28 cellular contexts compared by ENCODE assay signal in the genomic region with DNA sequence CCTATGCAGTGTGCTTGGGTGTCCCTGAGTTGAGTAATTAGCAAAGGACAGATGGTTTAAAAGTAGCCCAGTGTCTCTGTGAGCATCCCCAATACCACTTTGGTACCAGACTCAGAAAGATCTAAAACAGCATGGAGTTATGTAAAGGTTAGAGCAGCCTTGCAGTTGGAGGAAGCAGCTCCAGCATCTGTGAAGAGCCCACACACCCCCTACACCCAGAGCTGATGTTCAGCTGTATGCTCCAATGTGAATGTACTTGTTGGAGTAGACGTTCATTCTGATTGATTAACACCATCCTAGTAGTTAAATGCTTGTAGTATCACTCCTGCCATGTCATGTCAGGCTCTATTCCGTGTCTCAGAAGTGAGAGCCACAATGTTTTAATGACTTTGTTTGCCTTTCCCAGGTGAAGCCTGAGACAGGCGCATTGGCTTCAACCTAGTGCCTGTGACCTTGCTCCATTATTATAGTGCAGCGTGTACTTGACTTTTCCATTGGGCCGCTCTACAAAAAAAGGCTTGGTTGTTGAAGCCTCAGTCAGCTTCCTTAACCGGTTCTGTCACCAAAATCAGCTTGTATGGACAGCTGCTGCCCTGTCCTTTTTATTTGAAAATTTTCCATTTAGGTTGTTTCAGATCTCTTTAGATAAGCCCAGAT.
DNase-seq lines count a peak whose midpoint lies in the region; FAIRE-seq and TF ChIP-seq lines count a peak whose summit lies in the region.
"Had no signal": no experiment of that assay in that cellular context is flagged by ENCODE, and none has a peak within 500 bp of the region (broad histone marks: within the 10 kb centered on the region; RNA-seq: fewer than 3 reads in every experiment).

No MANE protein-coding gene starts in this region.

- no peak overlapping the region for H3K4me2 ChIP-seq in H1 (ENCODE audit: insufficient read depth in 1 of 2, low read depth in 2 of 2, low read length in 2 of 2)
- H3K4me2 ChIP-seq: KMS-11, SK-N-SH had no signal

- TF ChIP-seq POLR2A in H1 (IDR thresholded peaks at IDR 0.05; ENCODE audit: control extremely low read depth in 1 of 2, low read depth in 2 of 2, low read length in 2 of 2) (no peak), testis (IDR thresholded peaks at IDR 0.05) (no peak)

- peaks cover 13% of the 10 kb centered on the region for H3K4me1 Mint-ChIP-seq in endodermal cell

- POLR2A ChIA-PET in H1 (lab: Charles Lee; ENCODE audit: partially characterized antibody) = no interaction called here

- H3K79me1 ChIP-seq in H1 (ENCODE audit: low read depth, low read length) = no peaks in the 10 kb centered on the region

- H2BK20ac ChIP-seq in H1 (ENCODE audit: low read length) = 0 out of 2 replicates have a peak overlapping the region, but pooled peaks have one; percentile 27

- no peak overlapping the region; the same call in 1 of the 2 replicates for H4K8ac ChIP-seq in H1 (ENCODE audit: extremely low read depth, insufficient read depth, low read length)

- no peak overlapping the region; the same call in 1 of the 2 replicates for H2AK5ac ChIP-seq in H1 (ENCODE audit: low read depth, low read length)

- no peak overlapping the region for H2AFZ ChIP-seq in H1 (ENCODE audit: low read length)

- no peak for TF ChIP-seq EP300 in H1 (IDR thresholded peaks at IDR 0.05; ENCODE audit: borderline replicate concordance in 1 of 2, low read depth in 2 of 2, low read length in 2 of 2)

- FAIRE-seq in H1 (lab: Jason Lieb, UNC) = peak; percentile 50
- FAIRE-seq: GM12878 had no signal

- H3K27me3 Mint-ChIP-seq in endodermal cell (ENCODE audit: insufficient read depth) = no peaks in the 10 kb centered on the region
- H3K27me3 Mint-ChIP-seq: CD4-positive, alpha-beta T cell; IgD-negative memory B cell had no signal

- no peak overlapping the region for H3K4me3 ChIP-seq in H1 (ENCODE audit: extremely low read depth in 1 of 4, insufficient read depth in 2 of 4, low read depth in 3 of 4, low read length in 4 of 4)
- H3K4me3 ChIP-seq in testis = no peak overlapping the region
- H3K4me3 ChIP-seq in endodermal cell (ENCODE audit: low read length) = no peak overlapping the region
- H3K4me3 ChIP-seq: GM12878 had no signal

- H3K18ac ChIP-seq in H1 (ENCODE audit: extremely low read depth, low read length) = no peak overlapping the region

- H3K9ac ChIP-seq in H1 (replicated peaks in 1 of 4; ENCODE audit: extremely low read depth in 1 of 4, low read depth in 3 of 4, low read length in 3 of 4) (no peak overlapping the region), endodermal cell (ENCODE audit: extremely low read depth, low read length, poor library complexity, severe bottlenecking) (no peak overlapping the region)
- H3K9ac ChIP-seq: KMS-11, SK-N-SH had no signal

- H3K14ac ChIP-seq in H1 (ENCODE audit: insufficient read length) = no peak overlapping the region

- H3K4me1 ChIP-seq in H1 (replicated peaks in 1 of 4; ENCODE audit: control insufficient read depth in 3 of 4, insufficient read depth in 4 of 4, low read length in 3 of 4) = peaks cover 0 to 10% (median under 1%) of the 10 kb centered on the region in 4 experiments; a peak in 5 of 7 replicates
- H3K4me1 ChIP-seq in testis = peaks cover 4% of the 10 kb centered on the region
- no peaks in the 10 kb centered on the region for H3K4me1 ChIP-seq in endodermal cell (ENCODE audit: control insufficient read depth, insufficient read depth, low read length)

- no peak overlapping the region for H3K56ac ChIP-seq in H1 (replicated peaks; ENCODE audit: insufficient read length, low read depth, low read length)

- H2BK12ac ChIP-seq in H1 (ENCODE audit: low read depth, low read length) = no peak overlapping the region

- TF ChIP-seq CTCF in H1 (IDR thresholded peaks at IDR 0.05; ENCODE audit: control extremely low read depth in 1 of 3, insufficient read depth in 1 of 3, low read depth in 1 of 3, low read length in 3 of 3) (no peak), testis (IDR thresholded peaks at IDR 0.05) (no peak), endodermal cell (conservative IDR thresholded peaks at IDR 0.05) (no peak)

- H3K27ac ChIP-seq in H1 (ENCODE audit: low read depth, low read length) (no peak overlapping the region), testis (no peak overlapping the region), endodermal cell (ENCODE audit: low read depth, low read length) (no peak overlapping the region)
- H3K27ac ChIP-seq: HL-60, KMS-11 had no signal

- peaks cover 18% of the 10 kb centered on the region for H3K36me3 Mint-ChIP-seq in endodermal cell (ENCODE audit: low read depth)

- no peak overlapping the region for H3K27ac Mint-ChIP-seq in endodermal cell
- H3K27ac Mint-ChIP-seq: CD4-positive, alpha-beta T cell; IgD-negative memory B cell had no signal

- peak; percentile 44 for DNase-seq in NCI-H146 (lab: John Stamatoyannopoulos, UW)
- no peak for DNase-seq in NCI-H146 treated with DMSO at 0.1 percent for 48 hours (lab: John Stamatoyannopoulos, UW; ENCODE audit: unreplicated experiment)
- peak; percentile 41 for DNase-seq in NCI-H526 treated with DMSO at 0.1 percent for 48 hours (lab: John Stamatoyannopoulos, UW)
- no peak for DNase-seq in H1 (ENCODE audit: low read depth in 1 of 2, low spot score in 2 of 2)
- DNase-seq in superior temporal gyrus (ENCODE audit: extremely low spot score) = peak; percentile 17
- no peak for DNase-seq in NCI-H2081 (lab: John Stamatoyannopoulos, UW)
- DNase-seq in testis = no peak
- no peak for DNase-seq in endodermal cell
- DNase-seq: 8988T; ACHN; CD4-positive, alpha-beta T cell; DMS79; EL; GDM1; GOT3; HCEC 1CT; NCI-H1092; NCI-H1417 treated with DMSO at 0.1 percent for 48 hours; NCI-H187 treated with DMSO at 0.1 percent for 48 hours; NCI-H2107; NCI-H69; PC-3; SK-N-SH; SW 1271 had no signal

- no peak overlapping the region for H3K4ac ChIP-seq in H1 (replicated peaks; ENCODE audit: insufficient read length, low read depth, low read length)

- CTCF ChIA-PET in H1 (lab: Charles Lee; ENCODE audit: partially characterized antibody) = interaction anchor here (1.1 to 4.8 kb wide), 4 partner anchors 40 to 611 kb away, joined by 3 to 25 read pairs (median 4); a partner anchor contains a TSS

- H4K20me1 ChIP-seq in H1 (replicated peaks in 1 of 2; ENCODE audit: control insufficient read depth in 1 of 2, insufficient read depth in 2 of 2, low read length in 2 of 2) = no peaks in the 10 kb centered on the region

- peaks cover 0 to 6% (median 3%) of the 10 kb centered on the region in 4 experiments; a peak in 5 of 8 replicates for H3K36me3 ChIP-seq in H1 (ENCODE audit: control insufficient read depth in 2 of 4, insufficient read depth in 4 of 4, low read length in 3 of 4)
- no peaks in the 10 kb centered on the region for H3K36me3 ChIP-seq in testis (ENCODE audit: low read depth, missing control alignments)
- H3K36me3 ChIP-seq in endodermal cell (ENCODE audit: control insufficient read depth, insufficient read depth, low read length) = peaks cover 19% of the 10 kb centered on the region

- WGBS in H1 (ENCODE audit: extremely low coverage in 1 of 2, insufficient coverage in 1 of 2, insufficient read length in 1 of 2, insufficient replicate concordance in 2 of 2, low coverage in 1 of 2, low lambda C conversion rate in 2 of 2, missing lambda C conversion rate in 1 of 2), 2 experiments = 81% methylated on average over 6 of the region's 6 CpGs; no CpG with 5 or more reads in 1 of the 2 experiments
- WGBS in testis, 2 donors = 84 to 93% methylated on average over 6 of the region's 6 CpGs
- 92 to 94% methylated on average over 6 of the region's 6 CpGs for WGBS in endodermal cell (ENCODE audit: insufficient coverage in 1 of 2, insufficient read length in 1 of 2), 2 experiments

- H2BK5ac ChIP-seq in H1 (ENCODE audit: low read depth, low read length) = no peak overlapping the region

- H2BK120ac ChIP-seq in H1 (replicated peaks; ENCODE audit: low read depth, low read length) = no peak overlapping the region

- H3K9me3 Mint-ChIP-seq in endodermal cell = no peaks in the 10 kb centered on the region
- H3K9me3 Mint-ChIP-seq: CD4-positive, alpha-beta T cell; IgD-negative memory B cell had no signal

- intact Hi-C loops in testis (cut with DNase I; ENCODE audit: low total_unique reads) = no loop called here

- H3K23me2 ChIP-seq in H1 (ENCODE audit: low read depth, low read length) = no peaks in the 10 kb centered on the region

- H3K4me3 Mint-ChIP-seq in endodermal cell = no peak overlapping the region
- H3K4me3 Mint-ChIP-seq: CD4-positive, alpha-beta T cell; IgD-negative memory B cell had no signal

- TF ChIP-seq RAD21 in H1 (IDR thresholded peaks at IDR 0.05 in 1 of 2, conservative IDR thresholded peaks at IDR 0.05 in 1 of 2; ENCODE audit: low read depth in 2 of 2, low read length in 2 of 2) = no peak

- no peak overlapping the region for H4K91ac ChIP-seq in H1 (replicated peaks; ENCODE audit: insufficient read length, low read length)

- H3K27me3 ChIP-seq in H1 (replicated peaks in 1 of 4; ENCODE audit: control insufficient read depth in 3 of 4, extremely low read depth in 1 of 4, insufficient read depth in 3 of 4, low read length in 3 of 4) = no peaks in the 10 kb centered on the region
- no peaks in the 10 kb centered on the region for H3K27me3 ChIP-seq in testis
- H3K27me3 ChIP-seq in endodermal cell (ENCODE audit: control insufficient read depth, insufficient read depth, low read length, poor library complexity, severe bottlenecking) = no peaks in the 10 kb centered on the region

- no peak overlapping the region for H3K23ac ChIP-seq in H1 (ENCODE audit: insufficient read length)

- no peak overlapping the region for H2BK15ac ChIP-seq in H1 (ENCODE audit: low read length)

- no peaks in the 10 kb centered on the region for H3K9me3 ChIP-seq in H1 (ENCODE audit: insufficient read depth in 2 of 2, low read depth in 1 of 2, low read length in 1 of 2)
- H3K9me3 ChIP-seq in testis = no peaks in the 10 kb centered on the region
- H3K9me3 ChIP-seq in endodermal cell (ENCODE audit: control insufficient read depth, low read length) = no peaks in the 10 kb centered on the region
- H3K9me3 ChIP-seq: SK-N-SH had no signal

- no peaks in the 10 kb centered on the region for H3K79me2 ChIP-seq in H1 (ENCODE audit: control insufficient read depth in 1 of 2, insufficient read depth in 2 of 2, low read length in 2 of 2)

- no peak overlapping the region for H4K5ac ChIP-seq in H1 (ENCODE audit: insufficient read length, low read depth, low read length)

TF ChIP-seq in H1, 55 proteins besides CTCF, POLR2A, EP300 and RAD21 (continues in another document):
- no peak for TF ChIP-seq ASH2L (IDR thresholded peaks at IDR 0.05; ENCODE audit: low read length)
- TF ChIP-seq, protein P1, sequence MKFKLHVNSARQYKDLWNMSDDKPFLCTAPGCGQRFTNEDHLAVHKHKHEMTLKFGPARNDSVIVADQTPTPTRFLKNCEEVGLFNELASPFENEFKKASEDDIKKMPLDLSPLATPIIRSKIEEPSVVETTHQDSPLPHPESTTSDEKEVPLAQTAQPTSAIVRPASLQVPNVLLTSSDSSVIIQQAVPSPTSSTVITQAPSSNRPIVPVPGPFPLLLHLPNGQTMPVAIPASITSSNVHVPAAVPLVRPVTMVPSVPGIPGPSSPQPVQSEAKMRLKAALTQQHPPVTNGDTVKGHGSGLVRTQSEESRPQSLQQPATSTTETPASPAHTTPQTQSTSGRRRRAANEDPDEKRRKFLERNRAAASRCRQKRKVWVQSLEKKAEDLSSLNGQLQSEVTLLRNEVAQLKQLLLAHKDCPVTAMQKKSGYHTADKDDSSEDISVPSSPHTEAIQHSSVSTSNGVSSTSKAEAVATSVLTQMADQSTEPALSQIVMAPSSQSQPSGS (IDR thresholded peaks at IDR 0.05; ENCODE audit: low read length) = no peak
- no peak for TF ChIP-seq SP2 (IDR thresholded peaks at IDR 0.05; ENCODE audit: low read length)

Comparison
In these comparisons a context has a peak if more than half of its experiments do, and no peak if none do; other contexts are left out.
1. DNase-seq: peak in NCI-H146 (single experiment), NCI-H526 treated with DMSO at 0.1 percent for 48 hours (single experiment) and superior temporal gyrus (single experiment); none in NCI-H146 treated with DMSO at 0.1 percent for 48 hours (single experiment), H1 (0 of 2), NCI-H2081 (0 of 2), testis (single experiment) and endodermal cell (single experiment).